ENCODE assay signal across 2 cellular contexts in genomic region chr7:136000288-136000913, GRCh38.
TF ChIP-seq lines count a peak whose summit lies in the region.

No MANE protein-coding gene starts in this region.

TF ChIP-seq in A549, 52 proteins besides CTCF, POLR2A, EP300 and RAD21:
- TF ChIP-seq MAFK (IDR thresholded peaks at IDR 0.05; ENCODE audit: partially characterized antibody) (peak; percentile 22), CBX2 (IDR thresholded peaks at IDR 0.05; ENCODE audit: borderline replicate concordance, low read depth) (no peak)

TF ChIP-seq in H1, 55 proteins besides CTCF, POLR2A, EP300 and RAD21:
- TF ChIP-seq TCF12 (IDR thresholded peaks at IDR 0.05; ENCODE audit: low read depth, low read length) = no peak
- no peak for TF ChIP-seq HDAC2 (IDR thresholded peaks at IDR 0.05; ENCODE audit: borderline replicate concordance in 1 of 2, low read depth in 2 of 2, low read length in 2 of 2)
- TF ChIP-seq ATF2 (IDR thresholded peaks at IDR 0.05; ENCODE audit: low read length) = no peak
- no peak for TF ChIP-seq SAP30 (IDR thresholded peaks at IDR 0.05; ENCODE audit: insufficient read depth, insufficient replicate concordance, low read length)
- no peak for TF ChIP-seq SUZ12 (IDR thresholded peaks at IDR 0.05; ENCODE audit: low read length)
- TF ChIP-seq ASH2L (IDR thresholded peaks at IDR 0.05; ENCODE audit: low read length) = no peak
- TF ChIP-seq TBP (IDR thresholded peaks at IDR 0.05; ENCODE audit: low read depth, low read length) = no peak
- TF ChIP-seq TAF7 (optimal IDR thresholded peaks at IDR 0.05; ENCODE audit: borderline replicate concordance, low read depth, low read length) = no peak
- no peak for TF ChIP-seq RFX5 (IDR thresholded peaks at IDR 0.05; ENCODE audit: borderline replicate concordance, low read depth, low read length)
- no peak for TF ChIP-seq NRF1 (IDR thresholded peaks at IDR 0.05; ENCODE audit: low read depth, low read length)
- no peak for TF ChIP-seq POLR2AphosphoS5 (IDR thresholded peaks at IDR 0.05; ENCODE audit: low read depth, low read length)
- TF ChIP-seq BACH1 (IDR thresholded peaks at IDR 0.05; ENCODE audit: low read length) = no peak
- TF ChIP-seq RXRA (IDR thresholded peaks at IDR 0.05; ENCODE audit: insufficient read depth, low read depth, low read length) = no peak
- no peak for TF ChIP-seq CBX5 (IDR thresholded peaks at IDR 0.05; ENCODE audit: low read depth, low read length)
- no peak for TF ChIP-seq KDM5A (IDR thresholded peaks at IDR 0.05; ENCODE audit: low read length)
- no peak for TF ChIP-seq HDAC6 (IDR thresholded peaks at IDR 0.05; ENCODE audit: low read depth, low read length)
- TF ChIP-seq SRF (IDR thresholded peaks at IDR 0.05; ENCODE audit: low read depth, low read length) = no peak
